Comparison of ENCODE assay signal across 31 cellular contexts in the genomic region with DNA sequence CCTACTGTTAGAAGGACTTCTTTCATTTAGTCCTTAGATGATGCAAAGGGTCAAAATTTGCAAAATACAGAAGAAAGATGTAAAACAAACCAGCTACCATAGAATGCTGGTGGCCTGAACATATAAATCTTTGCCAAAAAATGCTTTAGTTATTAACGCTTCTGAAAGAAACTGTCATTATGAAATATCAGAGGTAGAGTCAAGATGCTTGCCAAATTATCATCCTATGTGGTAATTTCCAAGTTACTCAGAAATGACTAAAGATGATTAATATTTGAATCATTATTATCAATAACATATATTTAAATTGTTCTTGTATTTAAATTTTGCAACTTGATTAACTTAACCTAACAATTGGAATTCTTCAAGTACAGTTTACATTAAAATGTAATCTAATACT.
"Had no signal": no experiment of that assay in that cellular context is flagged by ENCODE, and none has a peak within 500 bp of the region (broad histone marks: within the 10 kb centered on the region; RNA-seq: fewer than 3 reads in every experiment).

No MANE protein-coding gene starts in this region.

- FAIRE-seq: kidney, small intestine had no signal

- H3K4me3 ChIP-seq: body of pancreas, coronary artery, dorsolateral prefrontal cortex, gastrocnemius medialis, hepatocyte, psoas muscle, sigmoid colon, uterus had no signal

- H3K9ac ChIP-seq: parathyroid adenoma had no signal

- H3K9me3 ChIP-seq: body of pancreas, gastrocnemius medialis, psoas muscle, uterus had no signal

- H3K4me2 ChIP-seq: hepatocyte had no signal

- ATAC-seq: activated CD4-positive, alpha-beta T cell treated with anti-CD3 and anti-CD28 coated beads for 36 hours; activated CD8-positive, alpha-beta memory T cell treated with anti-CD3 and anti-CD28 coated beads, Interleukin-2, amount 10 ng/mL, durations not matched to agents 7 days and 5 days; activated CD8-positive, alpha-beta T cell treated with anti-CD3 and anti-CD28 coated beads, Interleukin-2, amount 10 ng/mL, durations not matched to agents 7 days and 5 days; activated naive CD4-positive, alpha-beta T cell treated with anti-CD3 and anti-CD28 coated beads, Interleukin-2, amount 50 U/mL, for 72 hours; body of pancreas; gastrocnemius medialis; left colon; naive thymus-derived CD8-positive, alpha-beta T cell; psoas muscle; stimulated activated memory B cell treated with anti-CD40 and anti-IgM and Interleukin-4, amounts not matched to agents 10 μg/mL and 1 μg/mL and 100 μg/mL, for 72 hours; stimulated activated naive CD8-positive, alpha-beta T cell treated with anti-CD3 and anti-CD28 coated beads, Interleukin-15, amount 100 ng/mL, for 72 hours had no signal

- H3K27me3 ChIP-seq: body of pancreas, dorsolateral prefrontal cortex, gastrocnemius medialis, hepatocyte, sigmoid colon, uterus had no signal

- H2AFZ ChIP-seq: hepatocyte, parathyroid adenoma had no signal

- DNase-seq: activated CD4-positive, alpha-beta T cell treated with anti-CD3 and anti-CD28 coated beads for 36 hours; activated CD4-positive, CD25-positive, alpha-beta regulatory T cell; activated CD8-positive, alpha-beta memory T cell treated with anti-CD3 and anti-CD28 coated beads, Interleukin-2, amount 10 ng/mL, durations not matched to agents 7 days and 5 days; activated CD8-positive, alpha-beta T cell treated with anti-CD3 and anti-CD28 coated beads, Interleukin-2, amount 10 ng/mL, durations not matched to agents 7 days and 5 days; activated naive CD4-positive, alpha-beta T cell; activated T-cell treated with anti-CD3 and anti-CD28 coated beads, Interleukin-2, amount 50 U/mL, for 48 hours; aorta; body of pancreas; dorsolateral prefrontal cortex; effector memory CD4-positive, alpha-beta T cell; erythroblast; gastrocnemius medialis; kidney; left colon; midbrain; naive thymus-derived CD8-positive, alpha-beta T cell; occipital lobe; psoas muscle; sigmoid colon; small intestine; stimulated activated CD4-positive, alpha-beta T cell treated with anti-CD3 and anti-CD28 coated beads, Interleukin-1b, Interleukin-23, amount 100 ng/mL, for 48 hours; stimulated activated CD4-positive, alpha-beta T cell treated with anti-CD3 and anti-CD28 coated beads, Interleukin-4, amount 100 ng/mL, for 4 hours; stimulated activated CD8-positive, alpha-beta memory T cell treated with anti-CD3 and anti-CD28 coated beads, Interleukin-4, amount 100 ng/mL, for 48 hours; stimulated activated naive CD8-positive, alpha-beta T cell treated with anti-CD3 and anti-CD28 coated beads, Interleukin-15, amount 100 ng/mL, for 72 hours; substantia nigra; uterus had no signal

- H3K4me1 ChIP-seq: body of pancreas, gastrocnemius medialis, parathyroid adenoma, psoas muscle, sigmoid colon, uterus had no signal

- H3K27ac ChIP-seq: body of pancreas, coronary artery, dorsolateral prefrontal cortex, gastrocnemius medialis, hepatocyte, parathyroid adenoma, psoas muscle, sigmoid colon, uterus had no signal

- H3K36me3 ChIP-seq: gastrocnemius medialis, sigmoid colon, uterus had no signal
